8 cellular contexts compared by ENCODE assay signal in the genomic region with DNA sequence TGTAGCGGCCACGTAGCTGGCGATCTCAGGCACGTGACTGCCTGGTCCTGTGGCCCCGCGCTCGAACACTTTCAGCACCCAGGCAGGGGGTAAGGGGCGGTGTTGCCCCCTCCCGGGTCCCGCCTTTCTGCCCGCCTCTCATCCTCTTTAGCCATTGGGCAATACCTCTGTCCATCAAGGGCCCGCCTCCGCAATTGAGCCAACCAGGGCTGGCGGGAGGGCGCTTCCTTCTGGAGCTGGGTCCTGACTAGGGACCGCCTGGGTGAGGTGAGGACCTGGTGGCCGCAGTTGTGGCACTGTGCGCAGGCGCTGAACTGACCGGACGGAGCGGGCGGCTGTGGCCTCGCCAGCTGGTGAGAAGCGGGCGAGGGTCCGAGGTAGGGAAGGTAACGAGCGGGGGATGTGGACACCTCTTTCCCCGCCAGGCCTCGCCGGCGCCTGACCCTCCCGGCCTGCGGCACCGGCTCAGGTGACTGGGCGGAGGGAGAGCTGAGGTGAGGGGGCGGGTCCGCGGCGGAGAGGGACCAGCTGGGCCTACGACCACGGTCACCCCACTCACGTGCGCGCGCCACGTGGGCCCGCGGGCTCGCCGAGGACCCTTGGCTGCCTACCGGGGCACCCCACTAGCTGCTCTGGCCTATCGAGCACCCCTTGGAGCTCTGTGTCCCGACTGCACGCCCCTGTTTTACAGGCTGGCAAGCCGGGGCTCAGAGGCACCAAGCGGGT. TPM values are rescaled to one million over a fixed set of nuclear protein-coding genes. Genes with fewer than 3 reads are reported as not detected.
A peak's percentile ranks its signal among the peaks of the same experiment; 100 is the strongest.
DNase-seq lines count a peak whose midpoint lies in the region; ATAC-seq, FAIRE-seq and TF ChIP-seq lines count a peak whose summit lies in the region.

A gene with protein sequence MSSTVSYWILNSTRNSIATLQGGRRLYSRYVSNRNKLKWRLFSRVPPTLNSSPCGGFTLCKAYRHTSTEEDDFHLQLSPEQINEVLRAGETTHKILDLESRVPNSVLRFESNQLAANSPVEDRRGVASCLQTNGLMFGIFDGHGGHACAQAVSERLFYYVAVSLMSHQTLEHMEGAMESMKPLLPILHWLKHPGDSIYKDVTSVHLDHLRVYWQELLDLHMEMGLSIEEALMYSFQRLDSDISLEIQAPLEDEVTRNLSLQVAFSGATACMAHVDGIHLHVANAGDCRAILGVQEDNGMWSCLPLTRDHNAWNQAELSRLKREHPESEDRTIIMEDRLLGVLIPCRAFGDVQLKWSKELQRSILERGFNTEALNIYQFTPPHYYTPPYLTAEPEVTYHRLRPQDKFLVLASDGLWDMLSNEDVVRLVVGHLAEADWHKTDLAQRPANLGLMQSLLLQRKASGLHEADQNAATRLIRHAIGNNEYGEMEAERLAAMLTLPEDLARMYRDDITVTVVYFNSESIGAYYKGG (plus strand): TSS at position 228 of the 726 bp plus-strand sequence. CDS start 3,770 bp downstream, outside the sequence.

- POLR2A ChIA-PET in HepG2 (lab: Yijun Ruan, JAX), result interaction anchor here (0.7 to 2.7 kb wide), 14 partner anchors 10 to 148 kb away, joined by 3 to 30 read pairs (median 5); a partner anchor contains a TSS

- CTCF ChIA-PET in HepG2 (lab: Yijun Ruan, JAX; ENCODE audit: low intra/inter-chr PET ratio, low total read pairs), result no interaction called here

- H3K27ac ChIP-seq in C4-2B, result peak within 1 kb of the TSS; percentile 88
- peak within 1 kb of the TSS; percentile 69 for H3K27ac ChIP-seq in HepG2 (ENCODE audit: extremely low read length, insufficient read depth, low read length)

- DNase-seq in NCI-H526 treated with DMSO at 0.1 percent for 48 hours (lab: John Stamatoyannopoulos, UW), result peak; percentile 80
- peak; percentile 85 to 86 for DNase-seq in activated CD4-positive, alpha-beta T cell treated with anti-CD3 and anti-CD28 coated beads, Interleukin-2, amount 50 U/mL, for 4 hours
- peak; percentile 95 for DNase-seq in dermis blood vessel endothelial cell
- peak; percentile 97 for DNase-seq in HepG2 (ENCODE audit: low spot score)
- DNase-seq in stimulated activated CD4-positive, alpha-beta T cell treated with anti-CD3 and anti-CD28 coated beads, Interleukin-2, amount 100 ng/mL, for 48 hours, result peak; percentile 88 to 90

- H3K9me3 ChIP-seq in HepG2 (ENCODE audit: low read length), result no peaks in the 10 kb centered on the region

- no peaks in the 10 kb centered on the region for H3K27me3 ChIP-seq in HepG2 (ENCODE audit: control insufficient read depth in 1 of 2, insufficient read depth in 2 of 2, low read length in 2 of 2)

- intact Hi-C loops in HepG2 (cut with micrococcal nuclease; ENCODE audit: unreplicated experiment), result no loop called here

- 0% methylated on average over 40 of the region's 58 CpGs for WGBS in HepG2 (ENCODE audit: low lambda C conversion rate)

- TF ChIP-seq EP300 in HepG2 (IDR thresholded peaks at IDR 0.05; ENCODE audit: low read depth in 2 of 2, low read length in 2 of 2) (peak in 1 of 2 experiments; percentile 1; a peak in 1 of 4 replicates), HepG2 (CRISPR knock-in tag; IDR thresholded peaks at IDR 0.05; ENCODE audit: borderline replicate concordance) (peak; percentile 60; the same call in 1 of the 2 replicates)

- FAIRE-seq in HepG2 (lab: Jason Lieb, UNC), result peak; percentile 60

- BruUV-seq in HepG2 (replicated peaks; lab: Mats Ljungman, UMichigan), result TSS peak; percentile 71

- in situ Hi-C loops in HepG2 (cut with HindIII; ENCODE audit: extremely low pct_ligation_motif_present, low pct_unique_long_range_greater_than_20kb), result no loop called here

- H4K20me1 ChIP-seq in HepG2 (ENCODE audit: insufficient read depth, low read length), result no peaks in the 10 kb centered on the region

- peak within 1 kb of the TSS; percentile 73 to 92 (median 85) for H3K4me3 ChIP-seq in HepG2 (replicated peaks in 1 of 3; ENCODE audit: insufficient read depth in 1 of 3, low read depth in 2 of 3, low read length in 3 of 3)

- H2AFZ ChIP-seq in HepG2 (ENCODE audit: low read length), result peak within 1 kb of the TSS; percentile 3

- peak within 1 kb of the TSS; percentile 90 for H3K4me2 ChIP-seq in HepG2 (ENCODE audit: low read depth, low read length)

- no peak for TF ChIP-seq CTCF in C4-2B (conservative IDR thresholded peaks at IDR 0.05)
- no peak; the same call in 1 of the 2 replicates for TF ChIP-seq CTCF in HepG2 (CRISPR knock-in tag; IDR thresholded peaks at IDR 0.05)

- H3K36me3 ChIP-seq in HepG2 (replicated peaks in 1 of 2; ENCODE audit: control insufficient read depth in 1 of 2, insufficient read depth in 2 of 2, low read length in 2 of 2), result peaks cover 8 to 13% of the 10 kb centered on the region in 2 experiments; a peak in 4 of 5 replicates

- ATAC-seq in GM19351 (IDR thresholded peaks at IDR 0.05; ENCODE audit: unreplicated experiment) (peak; percentile 93), HG03520 (IDR thresholded peaks at IDR 0.05; ENCODE audit: unreplicated experiment) (peak; percentile 91), HepG2 (peak; percentile 99)

- H3K79me2 ChIP-seq in HepG2 (ENCODE audit: insufficient read depth, low read length), result peaks cover 28% of the 10 kb centered on the region

- peak; percentile 78 to 92 for TF ChIP-seq POLR2A in HepG2 (IDR thresholded peaks at IDR 0.05; ENCODE audit: insufficient read depth in 1 of 2, low read depth in 2 of 2, low read length in 2 of 2)

- H3K9ac ChIP-seq in HepG2 (ENCODE audit: insufficient read depth, low read depth, low read length), result peak within 1 kb of the TSS; percentile 78

- peaks cover 43% of the 10 kb centered on the region for H3K4me1 ChIP-seq in HepG2 (ENCODE audit: insufficient read depth, low read length)

- TF ChIP-seq RAD21 in HepG2 (CRISPR knock-in tag; IDR thresholded peaks at IDR 0.05), result peak; percentile 21; the same call in 1 of the 2 replicates

TF ChIP-seq in HepG2, 621 proteins besides CTCF, POLR2A, EP300 and RAD21 (continues in another document):
- peak; percentile 49; the same call in 1 of the 2 replicates for TF ChIP-seq RARA (CRISPR knock-in tag; IDR thresholded peaks at IDR 0.05)
- peak; percentile 92 for TF ChIP-seq ZFP1 (CRISPR knock-in tag; IDR thresholded peaks at IDR 0.05)
- TF ChIP-seq TBX3 (IDR thresholded peaks at IDR 0.05; ENCODE audit: borderline replicate concordance), result peak; percentile 21; the same call in 1 of the 2 replicates
- TF ChIP-seq POLR2AphosphoS2 (IDR thresholded peaks at IDR 0.05; ENCODE audit: low read depth, low read length), result no peak
- TF ChIP-seq, protein P1, sequence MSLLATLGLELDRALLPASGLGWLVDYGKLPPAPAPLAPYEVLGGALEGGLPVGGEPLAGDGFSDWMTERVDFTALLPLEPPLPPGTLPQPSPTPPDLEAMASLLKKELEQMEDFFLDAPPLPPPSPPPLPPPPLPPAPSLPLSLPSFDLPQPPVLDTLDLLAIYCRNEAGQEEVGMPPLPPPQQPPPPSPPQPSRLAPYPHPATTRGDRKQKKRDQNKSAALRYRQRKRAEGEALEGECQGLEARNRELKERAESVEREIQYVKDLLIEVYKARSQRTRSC (CRISPR knock-in tag; IDR thresholded peaks at IDR 0.05; ENCODE audit: low read depth), result no peak; the same call in 1 of the 2 replicates
- peak; percentile 93 for TF ChIP-seq ZFP82 (CRISPR knock-in tag; IDR thresholded peaks at IDR 0.05; ENCODE audit: borderline replicate concordance)
- TF ChIP-seq RFX3 (CRISPR knock-in tag; IDR thresholded peaks at IDR 0.05), result no peak
- TF ChIP-seq ESRRA (CRISPR knock-in tag; IDR thresholded peaks at IDR 0.05; ENCODE audit: low read depth), result peak; percentile 59
- TF ChIP-seq ZNF703 (CRISPR knock-in tag; IDR thresholded peaks at IDR 0.05; ENCODE audit: borderline replicate concordance), result peak; percentile 96
- TF ChIP-seq ZNF879 (CRISPR knock-in tag; IDR thresholded peaks at IDR 0.05), result peak; percentile 31; the same call in 1 of the 2 replicates
- TF ChIP-seq CCDC6 (CRISPR knock-in tag; IDR thresholded peaks at IDR 0.05), result peak; percentile 86; the same call in 1 of the 2 replicates
- TF ChIP-seq ZNF34 (CRISPR knock-in tag; IDR thresholded peaks at IDR 0.05; ENCODE audit: borderline replicate concordance), result peak; percentile 59; the same call in 1 of the 2 replicates
- TF ChIP-seq, protein P2, sequence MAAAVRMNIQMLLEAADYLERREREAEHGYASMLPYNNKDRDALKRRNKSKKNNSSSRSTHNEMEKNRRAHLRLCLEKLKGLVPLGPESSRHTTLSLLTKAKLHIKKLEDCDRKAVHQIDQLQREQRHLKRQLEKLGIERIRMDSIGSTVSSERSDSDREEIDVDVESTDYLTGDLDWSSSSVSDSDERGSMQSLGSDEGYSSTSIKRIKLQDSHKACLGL (CRISPR knock-in tag; IDR thresholded peaks at IDR 0.05), result peak; percentile 99
- 0 out of 2 replicates have a peak, but pooled peaks have one; percentile 90 for TF ChIP-seq SMAD9 (CRISPR knock-in tag; IDR thresholded peaks at IDR 0.05)

RNA-seq across cellular contexts. Expression of the gene that starts here (rescaled TPM):
- total RNA-seq in dermis blood vessel endothelial cell (12.4 and 15.5 TPM in 2 replicates), HepG2 (2016; rRNA removed; fragmentation: Illumina TruSeq; extraction: Trizol) (15.8 and 38.2 TPM in 2 replicates)
- total RNA-seq in HepG2 (2016; cell fraction: cytosol; rRNA removed; fragmentation: Illumina TruSeq; extraction: Trizol; ENCODE audit: low read depth), result 1.8 and 2.5 TPM in 2 replicates
- 16.2 and 31.7 TPM in 2 replicates for total RNA-seq in HepG2 (2016; cell fraction: insoluble cytoplasmic fraction; rRNA removed; fragmentation: Illumina TruSeq; extraction: Trizol)
- total RNA-seq in HepG2 (2016; cell fraction: membrane; rRNA removed; fragmentation: Illumina TruSeq; extraction: Trizol), result 8.4 and 10.1 TPM in 2 replicates
- 17.0 and 17.2 TPM in 2 replicates for total RNA-seq in HepG2 (2016; cell fraction: nucleus; rRNA removed; fragmentation: Illumina TruSeq; extraction: Trizol)
- 12.2 and 12.8 TPM in 2 replicates for polyA plus RNA-seq in HepG2 (2011; rRNA removed)
- polyA plus RNA-seq in HepG2 (2011; cell fraction: cytosol; rRNA removed), result 8.3 and 11.7 TPM in 2 replicates
- polyA plus RNA-seq in HepG2 (2011; cell fraction: nucleus; rRNA removed), result 10.2 and 12.4 TPM in 2 replicates
- polyA plus RNA-seq in HepG2 (2012), result 7.7 and 9.5 TPM in 2 replicates
- polyA plus RNA-seq in HepG2 (2016; cell fraction: cytosol; fragmentation: Illumina TruSeq; extraction: Trizol; ENCODE audit: low read depth), result 0.66 and 1.1 TPM in 2 replicates
- polyA plus RNA-seq in HepG2 (2016; cell fraction: insoluble cytoplasmic fraction; fragmentation: Illumina TruSeq; extraction: Trizol; ENCODE audit: low read depth), result 17.5 and 18.0 TPM in 2 replicates
- 2.9 and 3.2 TPM in 2 replicates for polyA plus RNA-seq in HepG2 (2016; cell fraction: membrane; fragmentation: Illumina TruSeq; extraction: Trizol; ENCODE audit: low read depth)
- polyA plus RNA-seq in HepG2 (2016; cell fraction: nucleus; fragmentation: Illumina TruSeq; extraction: Trizol; ENCODE audit: insufficient read depth, low read depth), result 19.4 and 23.4 TPM in 2 replicates
- 46.5 and 49.0 TPM in 2 replicates for polyA minus RNA-seq in HepG2 (2011; rRNA and poly(A)+ RNA removed; ENCODE audit: low replicate concordance)
- polyA minus RNA-seq in HepG2 (2011; cell fraction: cytosol; rRNA and poly(A)+ RNA removed), result 10.5 and 12.8 TPM in 2 replicates
- 10.0 and 15.5 TPM in 2 replicates for polyA minus RNA-seq in HepG2 (2011; cell fraction: nucleus; rRNA and poly(A)+ RNA removed)

Comparison
In these comparisons a context has a peak if more than half of its experiments do, and no peak if none do; other contexts are left out.
1. Peak in every context shown above with its lines: DNase-seq, ATAC-seq, H3K4me3 ChIP-seq and H3K27ac ChIP-seq.